ENCODE assay signal across 8 cellular contexts in the genomic region with DNA sequence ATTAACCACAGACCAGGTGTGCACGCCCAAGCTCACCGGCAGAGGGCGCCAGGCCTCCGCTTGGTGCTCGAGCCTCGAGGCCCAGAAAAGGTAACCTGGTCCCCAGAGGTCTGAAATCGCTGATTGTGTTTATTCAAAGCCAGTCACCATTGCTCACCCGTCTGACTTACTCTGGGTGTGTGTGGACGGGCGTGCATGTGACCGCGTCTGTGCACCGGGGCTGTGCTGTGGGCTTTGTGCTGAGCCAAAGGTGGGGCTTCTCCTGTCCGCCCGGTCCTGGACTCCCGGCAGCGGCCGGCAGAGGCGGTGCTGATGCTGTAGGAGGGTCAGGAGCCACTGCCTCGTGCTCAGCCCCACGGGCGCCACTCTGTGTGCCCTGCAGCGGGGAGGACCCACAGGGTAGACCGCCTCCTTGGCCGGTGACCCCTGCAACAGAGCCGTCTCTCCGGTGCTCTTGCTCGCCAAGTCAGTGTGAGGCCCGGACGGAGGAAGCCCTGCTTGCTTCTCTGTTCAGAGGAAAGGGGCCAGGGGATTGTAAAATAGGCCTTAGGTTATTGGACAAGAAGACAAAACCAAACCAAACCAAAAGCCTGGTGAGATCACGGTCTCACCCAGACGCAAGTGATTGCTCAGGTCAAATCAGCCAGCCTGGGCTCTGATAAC. TPM values are rescaled to one million over a fixed set of nuclear protein-coding genes. Genes with fewer than 3 reads are reported as not detected.
DNase-seq lines count a peak whose midpoint lies in the region; ATAC-seq and TF ChIP-seq lines count a peak whose summit lies in the region.

No MANE protein-coding gene starts in this region.

- intact Hi-C loops in heart left ventricle (cut with DNase I): loop anchor here (1.0 to 10.0 kb wide), 15 partner anchors 33 to 431 kb away; a partner anchor contains a TSS

- peaks cover 48% of the 10 kb centered on the region for H3K4me1 Mint-ChIP-seq in activated naive CD8-positive, alpha-beta T cell treated with anti-CD3 and anti-CD28 coated beads, Interleukin-2, amount 10 ng/mL, durations not matched to agents 7 days and 5 days
- H3K4me1 Mint-ChIP-seq in type B pancreatic cell (ENCODE audit: unreplicated experiment): peaks cover 12% of the 10 kb centered on the region

- ATAC-seq in HG02571 (IDR thresholded peaks at IDR 0.05; ENCODE audit: unreplicated experiment): peak; percentile 63
- ATAC-seq in activated naive CD8-positive, alpha-beta T cell treated with anti-CD3 and anti-CD28 coated beads, Interleukin-2, amount 10 ng/mL, durations not matched to agents 7 days and 5 days (ENCODE audit: low read depth): peak; percentile 69
- ATAC-seq in heart left ventricle: peak; percentile 50 to 76 (median 62)

- WGBS in heart left ventricle, 4 donors: 14 to 21% (median 17%) methylated on average over 16 to 32 of the region's 32 CpGs

- TF ChIP-seq POLR2A in heart left ventricle (IDR thresholded peaks at IDR 0.05): peak in 1 of 2 donors; percentile 34

- H3K27me3 Mint-ChIP-seq in activated naive CD8-positive, alpha-beta T cell treated with anti-CD3 and anti-CD28 coated beads, Interleukin-2, amount 10 ng/mL, durations not matched to agents 7 days and 5 days: no peaks in the 10 kb centered on the region
- H3K27me3 Mint-ChIP-seq in type B pancreatic cell: no peaks in the 10 kb centered on the region

- no peaks in the 10 kb centered on the region for H3K27me3 ChIP-seq in heart left ventricle

- no peaks in the 10 kb centered on the region for H3K36me3 ChIP-seq in heart left ventricle

- peak overlapping the region; percentile 8 to 98 (median 89) for H3K27ac ChIP-seq in heart left ventricle

- H3K36me3 Mint-ChIP-seq in activated naive CD8-positive, alpha-beta T cell treated with anti-CD3 and anti-CD28 coated beads, Interleukin-2, amount 10 ng/mL, durations not matched to agents 7 days and 5 days: no peaks in the 10 kb centered on the region
- H3K36me3 Mint-ChIP-seq in type B pancreatic cell: no peaks in the 10 kb centered on the region

- H3K4me3 ChIP-seq in GM08714 (ENCODE audit: low read length): peak overlapping the region; percentile 37; the same call in 1 of the 2 replicates
- H3K4me3 ChIP-seq in heart left ventricle: peak overlapping the region in 10 of 12 donors; percentile 29 to 54 (median 40)

- H3K27ac Mint-ChIP-seq in activated naive CD8-positive, alpha-beta T cell treated with anti-CD3 and anti-CD28 coated beads, Interleukin-2, amount 10 ng/mL, durations not matched to agents 7 days and 5 days: peak overlapping the region; percentile 87
- H3K27ac Mint-ChIP-seq in type B pancreatic cell: no peak overlapping the region

- peaks cover 7 to 81% (median 57%) of the 10 kb centered on the region in 12 donors for H3K4me1 ChIP-seq in heart left ventricle

- DNase-seq in NCI-H1048 (lab: John Stamatoyannopoulos, UW) (peak; percentile 71), SKM-1 treated with dmso at 0.1 percent for 144 hours (lab: John Stamatoyannopoulos, UW; ENCODE audit: unreplicated experiment) (peak; percentile 87), heart left ventricle (peak; percentile 86 to 94 (median 88)), pons (ENCODE audit: low spot score) (peak; percentile 91), type B pancreatic cell (ENCODE audit: extremely low spot score, unreplicated experiment) (peak; percentile 92)
- peak; percentile 95 for DNase-seq in activated naive CD8-positive, alpha-beta T cell treated with anti-CD3 and anti-CD28 coated beads, Interleukin-2, amount 10 ng/mL, durations not matched to agents 7 days and 5 days

- H3K9me3 Mint-ChIP-seq in activated naive CD8-positive, alpha-beta T cell treated with anti-CD3 and anti-CD28 coated beads, Interleukin-2, amount 10 ng/mL, durations not matched to agents 7 days and 5 days: no peaks in the 10 kb centered on the region
- H3K9me3 Mint-ChIP-seq in type B pancreatic cell: no peaks in the 10 kb centered on the region

- peak; percentile 95 to 100 (median 98) for TF ChIP-seq CTCF in heart left ventricle (IDR thresholded peaks at IDR 0.05)
- TF ChIP-seq CTCF in type B pancreatic cell (conservative IDR thresholded peaks at IDR 0.05): peak; percentile 100

- POLR2A ChIA-PET in activated naive CD8-positive, alpha-beta T cell treated with anti-CD3 and anti-CD28 coated beads, Interleukin-2, amount 10 ng/mL, durations not matched to agents 7 days and 5 days (lab: Charles Lee): interaction anchor here (0.6 to 8.1 kb wide), 12 partner anchors 16 to 493 kb away, joined by 3 to 145 read pairs (median 8); a partner anchor contains a TSS

- H3K9me3 ChIP-seq in heart left ventricle: no peaks in the 10 kb centered on the region

- peak overlapping the region; percentile 75 for H3K4me3 Mint-ChIP-seq in activated naive CD8-positive, alpha-beta T cell treated with anti-CD3 and anti-CD28 coated beads, Interleukin-2, amount 10 ng/mL, durations not matched to agents 7 days and 5 days
- H3K4me3 Mint-ChIP-seq in type B pancreatic cell: peak overlapping the region; percentile 51

RNA-seq across cellular contexts. Expression of a gene that starts 32.0 kb away (rescaled TPM):
- 10 to 100 TPM; 90.3 to 99.8 TPM for total RNA-seq in activated naive CD8-positive, alpha-beta T cell treated with anti-CD3 and anti-CD28 coated beads, Interleukin-2, amount 10 ng/mL, durations not matched to agents 7 days and 5 days
- total RNA-seq in heart left ventricle (100 to 1,000 TPM in 1 of 9 donors, 10 to 100 TPM in 8; 28.0 to 174 (median 42.1) TPM), type B pancreatic cell (ENCODE audit: low replicate concordance) (49.8 and 147 TPM in 2 replicates)
- polyA plus RNA-seq in heart left ventricle: 10 to 100 TPM; 23.8 to 77.3 TPM

RNA-seq across cellular contexts. Expression of a gene that starts 43.9 kb away (rescaled TPM):
- 1 to 10 TPM in 1 of 2 experiments, under 1 TPM in 1; 0.67 to 1.0 TPM for total RNA-seq in activated naive CD8-positive, alpha-beta T cell treated with anti-CD3 and anti-CD28 coated beads, Interleukin-2, amount 10 ng/mL, durations not matched to agents 7 days and 5 days
- total RNA-seq in heart left ventricle (1 to 10 TPM in 1 of 9 donors, under 1 TPM in 4, not detected in 4; 0.05 to 1.7 (median 0.22) TPM), type B pancreatic cell (ENCODE audit: low replicate concordance) (not detected in 2 replicates)
- polyA plus RNA-seq in heart left ventricle: not detected

Comparison
In these comparisons a context has a peak if more than half of its experiments do, and no peak if none do; other contexts are left out.
1. Peak in every context shown above with its lines: DNase-seq, ATAC-seq, H3K4me3 ChIP-seq and H3K27ac ChIP-seq.